ENCODE assay signal across 18 cellular contexts in the genomic region with DNA sequence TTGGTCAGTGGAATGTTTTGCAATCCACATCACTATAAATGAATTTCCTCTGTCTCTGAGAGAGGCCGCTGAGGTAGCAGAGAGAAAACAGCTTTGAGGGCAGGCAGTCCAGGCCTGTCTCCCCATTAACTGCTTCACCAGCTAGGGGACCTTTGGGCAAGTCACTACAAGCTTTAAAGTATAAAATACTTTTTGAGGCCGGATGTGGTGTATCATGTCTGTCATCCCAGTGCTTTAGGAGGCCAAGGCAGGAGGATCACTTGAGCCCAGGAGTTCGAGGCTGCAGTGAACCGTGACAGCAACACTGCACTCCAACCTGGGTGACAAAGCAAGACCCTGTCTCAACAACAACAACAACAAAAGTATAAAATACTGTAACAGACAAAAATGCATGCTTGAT. TPM values are rescaled to one million over a fixed set of nuclear protein-coding genes. Genes with fewer than 3 reads are reported as not detected.
DNase-seq lines count a peak whose midpoint lies in the region; ATAC-seq, FAIRE-seq and TF ChIP-seq lines count a peak whose summit lies in the region.
"Had no signal": no experiment of that assay in that cellular context is flagged by ENCODE, and none has a peak within 500 bp of the region (broad histone marks: within the 10 kb centered on the region; RNA-seq: fewer than 3 reads in every experiment).

No MANE protein-coding gene starts in this region.

- H4K5ac ChIP-seq in IMR-90 (ENCODE audit: low read depth, low read length) = no peak overlapping the region

- SMC1A ChIA-PET in GM12878 (lab: Charles Lee; ENCODE audit: uncharacterized antibody, unreplicated experiment) = interaction anchor here (0.7 to 8.0 kb wide), 6 partner anchors 8 to 74 kb away, joined by 3 to 89 read pairs (median 4); no protein-coding TSS in a partner anchor

- H2BK15ac ChIP-seq in IMR-90 (ENCODE audit: low read depth, low read length) = no peak overlapping the region

- H3K18ac ChIP-seq in IMR-90 (ENCODE audit: low read depth, low read length) = no peak overlapping the region

- no peak overlapping the region for H2BK5ac ChIP-seq in IMR-90 (ENCODE audit: low read depth, low read length, poor library complexity, severe bottlenecking)

- peaks cover 61% of the 10 kb centered on the region for H3K36me3 Mint-ChIP-seq in CD4-positive, alpha-beta T cell (ENCODE audit: low read depth)
- H3K36me3 Mint-ChIP-seq in T-helper 2 cell treated with Interferon-gamma antibody and Interleukin-4, amounts not matched to agents 5 μg/mL and 100 μg/mL, for 36 hours (ENCODE audit: low read depth) = no peaks in the 10 kb centered on the region
- H3K36me3 Mint-ChIP-seq: IgD-negative memory B cell had no signal

- H3K9ac ChIP-seq in IMR-90 (ENCODE audit: low read depth, low read length) = no peak overlapping the region
- no peak overlapping the region for H3K9ac ChIP-seq in GM12878 (ENCODE audit: control insufficient read depth, insufficient read depth, low read length)

- H2BK120ac ChIP-seq in IMR-90 (ENCODE audit: low read depth, low read length) = no peak overlapping the region

- H2AK5ac ChIP-seq in IMR-90 (ENCODE audit: low read depth, low read length) = no peak overlapping the region

- FAIRE-seq in GM12878 (lab: Jason Lieb, UNC) = no peak
- FAIRE-seq: endometrium had no signal

- no peak for TF ChIP-seq RAD21 in IMR-90 (IDR thresholded peaks at IDR 0.05; ENCODE audit: low read length)
- no peak for TF ChIP-seq RAD21 in GM12878 (IDR thresholded peaks at IDR 0.05; ENCODE audit: insufficient read depth, low read depth, low read length)

- peaks cover 10 to 16% of the 10 kb centered on the region in 2 experiments; a peak in 2 of 4 replicates for H3K79me1 ChIP-seq in IMR-90 (ENCODE audit: low read depth in 1 of 2, low read length in 2 of 2)

- H2BK20ac ChIP-seq in IMR-90 (ENCODE audit: low read depth, low read length) = no peak overlapping the region

- H3K9me3 ChIP-seq in CD4-positive, alpha-beta T cell (ENCODE audit: control insufficient read depth, low read length) = no peaks in the 10 kb centered on the region
- H3K9me3 ChIP-seq in IMR-90 (ENCODE audit: control insufficient read depth, insufficient read depth, low read length) (no peaks in the 10 kb centered on the region), GM12878 (replicated peaks; ENCODE audit: control insufficient read depth, insufficient read depth, low read length) (no peaks in the 10 kb centered on the region), neutrophil (no peaks in the 10 kb centered on the region)
- H3K9me3 ChIP-seq: body of pancreas, heart left ventricle, MG63 had no signal

- intact Hi-C loops in CD4-positive, alpha-beta T cell (cut with DNase I, micrococcal nuclease) = no loop called here
- intact Hi-C loops in IMR-90 (cut with micrococcal nuclease) (no loop called here), GM12878 (cut with micrococcal nuclease; ENCODE audit: unreplicated experiment) (no loop called here)

- H3K4ac ChIP-seq in IMR-90 (ENCODE audit: low read depth, low read length) = no peak overlapping the region

- no CpG with 5 or more reads among the region's 4 CpGs for WGBS in IMR-90 (ENCODE audit: extremely low coverage in 2 of 2, insufficient read length in 1 of 2), 2 experiments
- WGBS in GM12878 (ENCODE audit: insufficient coverage, insufficient replicate concordance, low lambda C conversion rate, missing lambda C conversion rate) = 0% methylated on average over 4 of the region's 4 CpGs

- peaks cover 18% of the 10 kb centered on the region for H3K4me1 ChIP-seq in IMR-90 (ENCODE audit: control insufficient read depth, insufficient read depth, low read length)
- peaks cover 59% of the 10 kb centered on the region for H3K4me1 ChIP-seq in GM12878 (ENCODE audit: control insufficient read depth, insufficient read depth, low read length)
- H3K4me1 ChIP-seq in neutrophil (ENCODE audit: control insufficient read depth in 1 of 2, insufficient read depth in 1 of 2, low read depth in 1 of 2, low read length in 1 of 2) = peaks cover 71 to 83% of the 10 kb centered on the region in 2 experiments

- H3K4me1 Mint-ChIP-seq in CD4-positive, alpha-beta T cell (ENCODE audit: low read depth) = peaks cover 84% of the 10 kb centered on the region
- peaks cover 37% of the 10 kb centered on the region for H3K4me1 Mint-ChIP-seq in T-helper 2 cell treated with Interferon-gamma antibody and Interleukin-4, amounts not matched to agents 5 μg/mL and 100 μg/mL, for 36 hours (ENCODE audit: low read depth)

- in situ Hi-C loops in IMR-90 (cut with MboI; ENCODE audit: low sequenced_read_pairs) = no loop called here
- in situ Hi-C loops in GM12878 (cut with MboI) = no loop called here

- H3K27me3 ChIP-seq in CD4-positive, alpha-beta T cell (ENCODE audit: control insufficient read depth, insufficient read depth, low read length) = no peaks in the 10 kb centered on the region
- H3K27me3 ChIP-seq in IMR-90 (ENCODE audit: control insufficient read depth, insufficient read depth, low read length) = no peaks in the 10 kb centered on the region
- H3K27me3 ChIP-seq in GM12878 (replicated peaks in 1 of 2; ENCODE audit: control insufficient read depth in 2 of 2, insufficient read depth in 2 of 2, low read length in 1 of 2) = no peaks in the 10 kb centered on the region
- H3K27me3 ChIP-seq in neutrophil = no peaks in the 10 kb centered on the region
- H3K27me3 ChIP-seq: body of pancreas, heart left ventricle, MG63 had no signal

- CTCF ChIA-PET in CD4-positive, alpha-beta T cell (lab: Charles Lee) = interaction anchor here (1.0 to 1.5 kb wide), 2 partner anchors 9 to 34 kb away, joined by 3 read pairs; no protein-coding TSS in a partner anchor
- CTCF ChIA-PET in IMR-90 (lab: Yijun Ruan, JAX) = no interaction called here
- CTCF ChIA-PET in GM12878 (lab: Yijun Ruan, JAX) = interaction anchor here (1.0 to 6.7 kb wide), 4 partner anchors 25 to 77 kb away, joined by 3 to 67 read pairs (median 6); no protein-coding TSS in a partner anchor

- no peak overlapping the region for H4K8ac ChIP-seq in IMR-90 (ENCODE audit: low read depth in 2 of 2, low read length in 2 of 2)

- H2AK9ac ChIP-seq in IMR-90 (replicated peaks; ENCODE audit: low read depth, low read length, poor library complexity) = no peak overlapping the region

- no peak overlapping the region for H3K14ac ChIP-seq in IMR-90 (replicated peaks; ENCODE audit: low read depth, low read length)

- no peak for TF ChIP-seq POLR2A in IMR-90 (IDR thresholded peaks at IDR 0.05; ENCODE audit: low read depth, low read length)
- no peak for TF ChIP-seq POLR2A in GM12878 (IDR thresholded peaks at IDR 0.05; ENCODE audit: low read depth, low read length)

- no peak overlapping the region for H2AFZ ChIP-seq in IMR-90 (replicated peaks; ENCODE audit: low read length, poor library complexity)
- H2AFZ ChIP-seq in GM12878 (ENCODE audit: control insufficient read depth, low read depth, low read length) = no peak overlapping the region

- peak overlapping the region; percentile 22 for H3K4me3 Mint-ChIP-seq in CD4-positive, alpha-beta T cell
- no peak overlapping the region for H3K4me3 Mint-ChIP-seq in T-helper 2 cell treated with Interferon-gamma antibody and Interleukin-4, amounts not matched to agents 5 μg/mL and 100 μg/mL, for 36 hours
- H3K4me3 Mint-ChIP-seq: activated naive CD8-positive, alpha-beta T cell treated with anti-CD3 and anti-CD28 coated beads, Interleukin-2, amount 50 U/mL, for 24 hours had no signal

- H3K36me3 ChIP-seq in IMR-90 (ENCODE audit: control insufficient read depth, insufficient read depth, low read length) (no peaks in the 10 kb centered on the region; the same call in 1 of the 2 replicates), GM12878 (ENCODE audit: control insufficient read depth in 2 of 2, insufficient read depth in 2 of 2, low read length in 1 of 2) (no peaks in the 10 kb centered on the region), neutrophil (peaks cover 40% of the 10 kb centered on the region)
- H3K36me3 ChIP-seq: heart left ventricle, MG63 had no signal

- H4K91ac ChIP-seq in IMR-90 (ENCODE audit: insufficient read depth, low read depth, low read length) = no peak overlapping the region

- no peak overlapping the region for H3K56ac ChIP-seq in IMR-90 (ENCODE audit: extremely low read depth, insufficient read depth, low read length)

- no peaks in the 10 kb centered on the region for H3K9me3 Mint-ChIP-seq in CD4-positive, alpha-beta T cell
- H3K9me3 Mint-ChIP-seq in T-helper 2 cell treated with Interferon-gamma antibody and Interleukin-4, amounts not matched to agents 5 μg/mL and 100 μg/mL, for 36 hours = no peaks in the 10 kb centered on the region
- H3K9me3 Mint-ChIP-seq: activated naive CD8-positive, alpha-beta T cell treated with anti-CD3 and anti-CD28 coated beads, Interleukin-2, amount 50 U/mL, for 24 hours; activated T-cell treated with anti-CD3 and anti-CD28 coated beads, Interleukin-2, amount 50 U/mL, for 4 hours; IgD-negative memory B cell had no signal

- H3K9me1 ChIP-seq in IMR-90 (ENCODE audit: insufficient read depth, low read length) = 0 out of 2 replicates have a peak, but pooled peaks cover 3% of the 10 kb centered on the region

- RAD21 ChIA-PET in GM12878 (lab: Charles Lee; ENCODE audit: unreplicated experiment) = interaction anchor here (0.9 to 8.3 kb wide), 6 partner anchors 7 to 135 kb away, joined by 3 to 80 read pairs (median 7); no protein-coding TSS in a partner anchor

- peak overlapping the region; percentile 43 for H3K27ac ChIP-seq in CD4-positive, alpha-beta T cell (ENCODE audit: low read depth, low read length)
- H3K27ac ChIP-seq in IMR-90 (ENCODE audit: insufficient read depth, low read length) (no peak overlapping the region), GM12878 (ENCODE audit: control insufficient read depth, insufficient read depth) (peak overlapping the region; percentile 22; the same call in 1 of the 2 replicates), neutrophil (peak overlapping the region; percentile 99)
- H3K27ac ChIP-seq: body of pancreas had no signal

- dilution Hi-C loops in IMR-90 (cut with HindIII; ENCODE audit: low sequenced_read_pairs, unreplicated experiment) = no loop called here

- peak in 1 of 10 experiments; percentile 27 for DNase-seq in CD4-positive, alpha-beta T cell
- no peak for DNase-seq in IMR-90
- DNase-seq in GM12878 (ENCODE audit: low read depth, low spot score) = no peak
- DNase-seq in stimulated activated CD4-positive, alpha-beta T cell treated with anti-CD3 and anti-CD28 coated beads, Interleukin-4, amount 100 ng/mL, for 4 hours = no peak
- DNase-seq in T-helper 2 cell treated with Interferon-gamma antibody and Interleukin-4, amounts not matched to agents 5 μg/mL and 100 μg/mL, for 36 hours (ENCODE audit: low spot score) = no peak
- no peak for DNase-seq in AG20443 (ENCODE audit: low spot score)
- DNase-seq: activated CD4-positive, alpha-beta T cell treated with anti-CD3 and anti-CD28 coated beads, Interleukin-2, amount 50 U/mL, for 48 hours; activated naive CD8-positive, alpha-beta T cell treated with anti-CD3 and anti-CD28 coated beads, Interleukin-2, amount 50 U/mL, for 24 hours; activated T-cell treated with anti-CD3 and anti-CD28 coated beads, Interleukin-2, amount 50 U/mL, for 4 hours; body of pancreas; heart left ventricle; left colon; MG63; NCI-H1694 treated with DMSO at 0.1 percent for 48 hours; NCI-H774 had no signal

- no peak for ATAC-seq in CD4-positive, alpha-beta T cell (ENCODE audit: poor library complexity)
- ATAC-seq in IMR-90 (ENCODE audit: low read depth) (no peak), GM12878 (no peak)
- ATAC-seq: activated naive CD8-positive, alpha-beta T cell treated with anti-CD3 and anti-CD28 coated beads, Interleukin-2, amount 50 U/mL, for 24 hours; activated T-cell treated with anti-CD3 and anti-CD28 coated beads, Interleukin-2, amount 50 U/mL, for 4 hours; body of pancreas; heart left ventricle; left colon had no signal

- H3K4me2 ChIP-seq in IMR-90 (ENCODE audit: low read depth, low read length) (no peak overlapping the region), GM12878 (ENCODE audit: control insufficient read depth, insufficient read depth) (0 out of 2 replicates have a peak overlapping the region, but pooled peaks have one; percentile 44)

- H4K20me1 ChIP-seq in IMR-90 (ENCODE audit: insufficient read depth, low read length) (peaks cover 10% of the 10 kb centered on the region), GM12878 (ENCODE audit: control insufficient read depth, insufficient read depth) (no peaks in the 10 kb centered on the region)

- H3K79me2 ChIP-seq in GM12878 (ENCODE audit: control insufficient read depth, insufficient read depth, low read length) = peaks cover 20% of the 10 kb centered on the region

- no peak overlapping the region for H3K23ac ChIP-seq in IMR-90 (ENCODE audit: low read depth, low read length)

- TF ChIP-seq CTCF in CD4-positive, alpha-beta T cell (IDR thresholded peaks at IDR 0.05) = no peak
- TF ChIP-seq CTCF in IMR-90 (conservative IDR thresholded peaks at IDR 0.05; ENCODE audit: low read depth, low read length) = no peak
- no peak for TF ChIP-seq CTCF in GM12878 (IDR thresholded peaks at IDR 0.05 in 2 of 3, conservative IDR thresholded peaks at IDR 0.05 in 1 of 3; ENCODE audit: control insufficient read depth in 2 of 3, extremely low read depth in 1 of 3, insufficient read depth in 1 of 3, low read depth in 3 of 3, low read length in 3 of 3)
- TF ChIP-seq CTCF in neutrophil (IDR thresholded peaks at IDR 0.05) = no peak

- no peaks in the 10 kb centered on the region for H3K27me3 Mint-ChIP-seq in CD4-positive, alpha-beta T cell
- H3K27me3 Mint-ChIP-seq in T-helper 2 cell treated with Interferon-gamma antibody and Interleukin-4, amounts not matched to agents 5 μg/mL and 100 μg/mL, for 36 hours (ENCODE audit: low read depth) = no peaks in the 10 kb centered on the region

- POLR2A ChIA-PET in CD4-positive, alpha-beta T cell (lab: Charles Lee) = interaction anchor here (1.2 to 9.1 kb wide), 3 partner anchors 7 to 53 kb away, joined by 4 to 178 read pairs (median 6); no protein-coding TSS in a partner anchor
- POLR2A ChIA-PET in IMR-90 (lab: Charles Lee; ENCODE audit: unreplicated experiment) (no interaction called here), GM12878 (lab: Charles Lee) (interaction anchor here (0.5 to 1.6 kb wide), 6 partner anchors 19 to 847 kb away, joined by 3 to 11 read pairs (median 3); no protein-coding TSS in a partner anchor)

- H3K27ac Mint-ChIP-seq in CD4-positive, alpha-beta T cell = peak overlapping the region; percentile 88
- no peak overlapping the region for H3K27ac Mint-ChIP-seq in T-helper 2 cell treated with Interferon-gamma antibody and Interleukin-4, amounts not matched to agents 5 μg/mL and 100 μg/mL, for 36 hours

- H3K4me3 ChIP-seq in IMR-90 (ENCODE audit: insufficient read depth, low read depth, low read length) (no peak overlapping the region), GM12878 (no peak overlapping the region), neutrophil (ENCODE audit: low read depth in 1 of 2, low read length in 1 of 2) (no peak overlapping the region)
- H3K4me3 ChIP-seq: body of pancreas, heart left ventricle, MG63 had no signal

- no peak for TF ChIP-seq EP300 in GM12878 (IDR thresholded peaks at IDR 0.05; ENCODE audit: borderline replicate concordance in 1 of 2, control insufficient read depth in 1 of 2, low read depth in 2 of 2, low read length in 2 of 2)

- BruUV-seq in IMR-90 (replicated peaks; lab: Mats Ljungman, UMichigan) (no TSS peak), GM12878 (replicated peaks; lab: Mats Ljungman, UMichigan) (no TSS peak)

RNA-seq across cellular contexts. Expression of a gene that starts 6.4 kb away (rescaled TPM):
- total RNA-seq in CD4-positive, alpha-beta T cell = 10 to 100 TPM; 31.7 to 35.0 TPM
- 6.1 and 9.5 TPM in 2 replicates for total RNA-seq in IMR-90 (2012; rRNA removed)
- 4.7 and 5.3 TPM in 2 replicates for polyA plus RNA-seq in IMR-90 (2012; rRNA removed)
- 5.7 and 6.2 TPM in 2 replicates for polyA plus RNA-seq in IMR-90 (2012; cell fraction: cytosol; rRNA removed)
- 4.5 and 5.6 TPM in 2 replicates for polyA plus RNA-seq in IMR-90 (2012; cell fraction: nucleus; rRNA removed; ENCODE audit: low replicate concordance)
- total RNA-seq in GM12878 (2013; cell fraction: nucleolus; rRNA removed) = 50.9 and 61.1 TPM in 2 replicates
- 29.3 and 31.9 TPM in 2 replicates for total RNA-seq in GM12878 (2014; rRNA removed)
- 17.4 and 18.2 TPM in 2 replicates for total RNA-seq in GM12878 (2014; rRNA removed; fragmentation: Illumina TruSeq; extraction: Trizol)
- total RNA-seq in GM12878 (2021) = 37.7 and 43.4 TPM in 2 replicates
- polyA plus RNA-seq in GM12878 (2011; ENCODE audit: low read depth) = 3.2 TPM
- polyA plus RNA-seq in GM12878 (2011; rRNA removed) = 4.0 and 6.1 TPM in 2 replicates
- polyA plus RNA-seq in GM12878 (2011; cell fraction: cytosol; rRNA removed) = 10.7 and 11.6 TPM in 2 replicates
- polyA plus RNA-seq in GM12878 (2011; cell fraction: nucleus; rRNA removed) = 4.5 and 6.2 TPM in 2 replicates
- 2.8 and 4.3 TPM in 2 replicates for polyA plus RNA-seq in GM12878 (2012)
- polyA plus RNA-seq in GM12878 (2014; fragmentation: Illumina TruSeq; extraction: Trizol) = 21.7 and 23.9 TPM in 2 replicates
- polyA plus RNA-seq in GM12878 (2014; fragmentation: Nextera tagmentation; extraction: Ambion mirVana) = 1 to 10 TPM; 1.9 to 3.9 TPM
- 34.0 and 45.3 TPM in 2 replicates for polyA plus RNA-seq in GM12878 (2014; rRNA removed)
- polyA plus RNA-seq in GM12878 (2016; fragmentation: Nextera tagmentation; extraction: Ambion mirVana) = 10 to 100 TPM; 16.5 to 16.8 TPM
- 10.0 and 12.5 TPM in 2 replicates for polyA minus RNA-seq in GM12878 (2011; rRNA and poly(A)+ RNA removed)
- polyA minus RNA-seq in GM12878 (2011; cell fraction: cytosol; rRNA and poly(A)+ RNA removed) = 5.1 and 6.0 TPM in 2 replicates
- polyA minus RNA-seq in GM12878 (2011; cell fraction: nucleus; rRNA and poly(A)+ RNA removed) = 5.5 and 8.9 TPM in 2 replicates
